ENCODE assay signal across 9 cellular contexts in genomic region chr2:64330281-64330680, GRCh38.
DNase-seq lines count a peak whose midpoint lies in the region; ATAC-seq lines count a peak whose summit lies in the region.
"Had no signal": no experiment of that assay in that cellular context is flagged by ENCODE, and none has a peak within 500 bp of the region (broad histone marks: within the 10 kb centered on the region; RNA-seq: fewer than 3 reads in every experiment).

No MANE protein-coding gene starts in this region.

- no peak for ATAC-seq in CD4-positive, CD25-positive, alpha-beta regulatory T cell (ENCODE audit: low read depth in 2 of 2)
- no peak for ATAC-seq in T-helper 17 cell
- ATAC-seq in right cardiac atrium = peak in 1 of 2 donors; percentile 6
- no peak for ATAC-seq in HG02852 (IDR thresholded peaks at IDR 0.05; ENCODE audit: unreplicated experiment)
- ATAC-seq in activated CD4-positive, CD25-positive, alpha-beta regulatory T cell treated with anti-CD3 and anti-CD28 coated beads, Interleukin-2, amount 50 U/mL, for 24 hours = no peak

- 33% methylated on average over 2 of the region's 2 CpGs for WGBS in right cardiac atrium

- DNase-seq in CD4-positive, CD25-positive, alpha-beta regulatory T cell = no peak
- DNase-seq in T-helper 17 cell (no peak), right cardiac atrium (no peak), skeletal muscle cell (ENCODE audit: low read depth) (peak; percentile 26), NCI-H1092 (lab: John Stamatoyannopoulos, UW) (no peak)
- no peak for DNase-seq in CD4-positive, alpha-beta memory T cell

- CTCF ChIA-PET in CD4-positive, alpha-beta memory T cell (lab: Charles Lee; ENCODE audit: partially characterized antibody) = interaction anchor here (0.7 to 9.5 kb wide), 76 partner anchors 7 to 749 kb away, joined by 3 to 341 read pairs (median 5); partner anchors contain the start of gene AFTPH

- POLR2A ChIA-PET in CD4-positive, alpha-beta memory T cell (lab: Charles Lee; ENCODE audit: partially characterized antibody) = interaction anchor here (0.6 to 2.2 kb wide), 8 partner anchors 155 to 290 kb away, joined by 3 to 15 read pairs (median 4); no protein-coding TSS in a partner anchor

- H3K27me3 ChIP-seq in CD4-positive, CD25-positive, alpha-beta regulatory T cell (ENCODE audit: control insufficient read depth, insufficient read depth, low read length) = no peaks in the 10 kb centered on the region
- H3K27me3 ChIP-seq in right cardiac atrium (ENCODE audit: control insufficient read depth, insufficient read depth) = no peaks in the 10 kb centered on the region
- no peaks in the 10 kb centered on the region for H3K27me3 ChIP-seq in CD4-positive, alpha-beta memory T cell (ENCODE audit: insufficient read depth, low read length)

- H3K27ac Mint-ChIP-seq in CD4-positive, CD25-positive, alpha-beta regulatory T cell = peak overlapping the region in 2 of 3 donors; percentile 61 to 78
- peak overlapping the region; percentile 86 for H3K27ac Mint-ChIP-seq in T-helper 17 cell
- H3K27ac Mint-ChIP-seq in CD4-positive, alpha-beta memory T cell = no peak overlapping the region
- H3K27ac Mint-ChIP-seq: T-helper 2 cell treated with Interferon-gamma antibody and Interleukin-4, amounts not matched to agents 5 μg/mL and 100 μg/mL, for 36 hours had no signal

- H3K9me3 Mint-ChIP-seq in CD4-positive, CD25-positive, alpha-beta regulatory T cell = no peaks in the 10 kb centered on the region
- H3K9me3 Mint-ChIP-seq in CD4-positive, alpha-beta memory T cell = no peaks in the 10 kb centered on the region
- H3K9me3 Mint-ChIP-seq: T-helper 2 cell treated with Interferon-gamma antibody and Interleukin-4, amounts not matched to agents 5 μg/mL and 100 μg/mL, for 36 hours had no signal

- H3K36me3 ChIP-seq in CD4-positive, CD25-positive, alpha-beta regulatory T cell (ENCODE audit: control insufficient read depth, insufficient read depth, low read length) = no peaks in the 10 kb centered on the region
- H3K36me3 ChIP-seq in CD4-positive, alpha-beta memory T cell (ENCODE audit: insufficient read depth, low read length) = no peaks in the 10 kb centered on the region

- intact Hi-C loops in right cardiac atrium (cut with DNase I) = loop anchor here (2.0 to 10.0 kb wide), 5 partner anchors 157 to 545 kb away; no protein-coding TSS in a partner anchor
- intact Hi-C loops in CD4-positive, alpha-beta memory T cell (cut with micrococcal nuclease) = loop anchor here (2.0 to 5.0 kb wide), 2 partner anchors 583 to 857 kb away; no protein-coding TSS in a partner anchor

- H3K36me3 Mint-ChIP-seq in CD4-positive, CD25-positive, alpha-beta regulatory T cell = no peaks in the 10 kb centered on the region
- H3K36me3 Mint-ChIP-seq in T-helper 17 cell (ENCODE audit: low read depth) = no peaks in the 10 kb centered on the region
- no peaks in the 10 kb centered on the region for H3K36me3 Mint-ChIP-seq in CD4-positive, alpha-beta memory T cell

- no peak overlapping the region for H3K4me3 ChIP-seq in CD4-positive, CD25-positive, alpha-beta regulatory T cell (ENCODE audit: low read depth, low read length)
- H3K4me3 ChIP-seq in right cardiac atrium (ENCODE audit: low read length) = no peak overlapping the region
- peak overlapping the region; percentile 46 for H3K4me3 ChIP-seq in skeletal muscle cell (ENCODE audit: low read depth, low read length)
- no peak overlapping the region for H3K4me3 ChIP-seq in CD4-positive, alpha-beta memory T cell (ENCODE audit: low read length in 2 of 2)

- no peaks in the 10 kb centered on the region for H3K27me3 Mint-ChIP-seq in CD4-positive, CD25-positive, alpha-beta regulatory T cell
- H3K27me3 Mint-ChIP-seq in T-helper 17 cell = no peaks in the 10 kb centered on the region
- H3K27me3 Mint-ChIP-seq in CD4-positive, alpha-beta memory T cell = no peaks in the 10 kb centered on the region

- H3K4me1 Mint-ChIP-seq in CD4-positive, CD25-positive, alpha-beta regulatory T cell = peaks cover 13 to 55% (median 30%) of the 10 kb centered on the region in 4 donors
- H3K4me1 Mint-ChIP-seq in T-helper 17 cell = peaks cover 24% of the 10 kb centered on the region
- peaks cover 30 to 49% (median 37%) of the 10 kb centered on the region in 4 donors for H3K4me1 Mint-ChIP-seq in CD4-positive, alpha-beta memory T cell

- H3K4me3 Mint-ChIP-seq in CD4-positive, CD25-positive, alpha-beta regulatory T cell = no peak overlapping the region
- no peak overlapping the region for H3K4me3 Mint-ChIP-seq in T-helper 17 cell
- peak overlapping the region in 1 of 8 donors; percentile 78 for H3K4me3 Mint-ChIP-seq in CD4-positive, alpha-beta memory T cell

- no peak overlapping the region for H3K27ac ChIP-seq in CD4-positive, CD25-positive, alpha-beta regulatory T cell (ENCODE audit: insufficient read depth, low read length, poor library complexity, severe bottlenecking)
- peak overlapping the region; percentile 88 for H3K27ac ChIP-seq in right cardiac atrium (ENCODE audit: low read length)
- no peak overlapping the region for H3K27ac ChIP-seq in CD4-positive, alpha-beta memory T cell (ENCODE audit: low read depth, low read length)

- H3K9me3 ChIP-seq in CD4-positive, CD25-positive, alpha-beta regulatory T cell (ENCODE audit: control insufficient read depth in 2 of 2, low read length in 2 of 2) = no peaks in the 10 kb centered on the region
- H3K9me3 ChIP-seq in T-helper 17 cell (ENCODE audit: control insufficient read depth, low read length, poor library complexity, severe bottlenecking) (no peaks in the 10 kb centered on the region), right cardiac atrium (ENCODE audit: control insufficient read depth, low read length) (no peaks in the 10 kb centered on the region)
- H3K9me3 ChIP-seq in CD4-positive, alpha-beta memory T cell (ENCODE audit: control insufficient read depth in 1 of 2, low read length in 2 of 2) = no peaks in the 10 kb centered on the region

- H3K4me1 ChIP-seq in CD4-positive, CD25-positive, alpha-beta regulatory T cell (ENCODE audit: control insufficient read depth, insufficient read depth, low read length, poor library complexity, severe bottlenecking) = peaks cover 48% of the 10 kb centered on the region
- peaks cover 3% of the 10 kb centered on the region for H3K4me1 ChIP-seq in right cardiac atrium (ENCODE audit: control insufficient read depth, insufficient read depth, low read length)
- H3K4me1 ChIP-seq in CD4-positive, alpha-beta memory T cell (ENCODE audit: insufficient read depth, low read length) = peaks cover 40% of the 10 kb centered on the region

Comparison
In these comparisons a context has a peak if more than half of its experiments do, and no peak if none do; other contexts are left out.
1. H3K27ac Mint-ChIP-seq: peak in CD4-positive, CD25-positive, alpha-beta regulatory T cell (2 of 3) and T-helper 17 cell (single experiment); none in CD4-positive, alpha-beta memory T cell (0 of 7).